11 cellular contexts compared by ENCODE assay signal in genomic region chr1:200035397-200035955, GRCh38.
A peak's percentile ranks its signal among the peaks of the same experiment; 100 is the strongest.
DNase-seq lines count a peak whose midpoint lies in the region; ATAC-seq and TF ChIP-seq lines count a peak whose summit lies in the region.
"Had no signal": no experiment of that assay in that cellular context is flagged by ENCODE, and none has a peak within 500 bp of the region (broad histone marks: within the 10 kb centered on the region; RNA-seq: fewer than 3 reads in every experiment).

No MANE protein-coding gene starts in this region.

- TF ChIP-seq CTCF in AG10803 (conservative IDR thresholded peaks at IDR 0.05; ENCODE audit: low read length) (no peak), parathyroid adenoma (IDR thresholded peaks at IDR 0.05) (no peak)

- H3K4me3 ChIP-seq in AG10803 (ENCODE audit: low read length) (peak overlapping the region; percentile 43), adipocyte (ENCODE audit: low read length) (peak overlapping the region; percentile 62), iPS DF 6.9 (ENCODE audit: low read length) (peak overlapping the region; percentile 35; the same call in 1 of the 2 replicates), parathyroid adenoma (ENCODE audit: low read depth, low read length) (no peak overlapping the region)

- H2AFZ ChIP-seq in parathyroid adenoma = no peak overlapping the region

- no peak overlapping the region for H3K27ac ChIP-seq in iPS DF 6.9 (ENCODE audit: low read length)
- no peak overlapping the region for H3K27ac ChIP-seq in parathyroid adenoma

- H3K9ac ChIP-seq in adipocyte (ENCODE audit: low read length) = no peak overlapping the region
- H3K9ac ChIP-seq in parathyroid adenoma = no peak overlapping the region

- H3K27me3 ChIP-seq in adipocyte (replicated peaks; ENCODE audit: control insufficient read depth, insufficient read depth, low read length) (peaks cover 84% of the 10 kb centered on the region), iPS DF 6.9 (ENCODE audit: control insufficient read depth, insufficient read depth, low read length) (peaks cover 33% of the 10 kb centered on the region), parathyroid adenoma (ENCODE audit: control insufficient read depth, insufficient read depth, low read length) (peaks cover 19% of the 10 kb centered on the region)

- peaks cover 27% of the 10 kb centered on the region for H3K4me1 ChIP-seq in adipocyte (ENCODE audit: control insufficient read depth, insufficient read depth, low read length)
- peaks cover 10% of the 10 kb centered on the region for H3K4me1 ChIP-seq in iPS DF 6.9 (ENCODE audit: control insufficient read depth, insufficient read depth, low read length)
- H3K4me1 ChIP-seq in parathyroid adenoma = no peaks in the 10 kb centered on the region

- no peaks in the 10 kb centered on the region for H3K9me3 ChIP-seq in adipocyte (ENCODE audit: control insufficient read depth, low read length)
- H3K9me3 ChIP-seq in iPS DF 6.9 (ENCODE audit: control insufficient read depth, insufficient read depth, low read length) = no peaks in the 10 kb centered on the region
- H3K9me3 ChIP-seq in parathyroid adenoma (ENCODE audit: control insufficient read depth, low read length) = no peaks in the 10 kb centered on the region

- WGBS in iPS DF 6.9 (ENCODE audit: insufficient coverage, insufficient read length) = no CpG with 5 or more reads among the region's 36 CpGs

- no peaks in the 10 kb centered on the region for H3K79me2 ChIP-seq in parathyroid adenoma

- DNase-seq in AG10803 (ENCODE audit: low read depth) = no peak
- peak; percentile 25 for DNase-seq in adipocyte (ENCODE audit: low read depth)
- DNase-seq in iPS DF 6.9 (ENCODE audit: low read depth, low spot score) = no peak
- no peak for DNase-seq in HuH-7.5 (ENCODE audit: low spot score)
- DNase-seq in activated naive CD4-positive, alpha-beta T cell (lab: John Stamatoyannopoulos, UW) = no peak
- no peak for DNase-seq in NCI-H69 (lab: John Stamatoyannopoulos, UW)
- DNase-seq: activated CD4-positive, alpha-beta T cell treated with anti-CD3 and anti-CD28 coated beads for 36 hours; KG1; NCI-H187 treated with DMSO at 0.1 percent for 48 hours had no signal

- ATAC-seq in HG03045 (IDR thresholded peaks at IDR 0.05; ENCODE audit: unreplicated experiment) = no peak
- ATAC-seq: activated CD4-positive, alpha-beta T cell treated with anti-CD3 and anti-CD28 coated beads for 36 hours had no signal

- peak overlapping the region; percentile 18 for H3K4me2 ChIP-seq in parathyroid adenoma (ENCODE audit: low read length)

- H3K36me3 ChIP-seq in adipocyte (ENCODE audit: control insufficient read depth, insufficient read depth, low read length, severe bottlenecking) (no peaks in the 10 kb centered on the region), iPS DF 6.9 (ENCODE audit: control insufficient read depth, insufficient read depth, low read length) (no peaks in the 10 kb centered on the region), parathyroid adenoma (ENCODE audit: control insufficient read depth, insufficient read depth, low read length) (no peaks in the 10 kb centered on the region)
